Comparison of ENCODE assay signal across 8 cellular contexts in the genomic region with DNA sequence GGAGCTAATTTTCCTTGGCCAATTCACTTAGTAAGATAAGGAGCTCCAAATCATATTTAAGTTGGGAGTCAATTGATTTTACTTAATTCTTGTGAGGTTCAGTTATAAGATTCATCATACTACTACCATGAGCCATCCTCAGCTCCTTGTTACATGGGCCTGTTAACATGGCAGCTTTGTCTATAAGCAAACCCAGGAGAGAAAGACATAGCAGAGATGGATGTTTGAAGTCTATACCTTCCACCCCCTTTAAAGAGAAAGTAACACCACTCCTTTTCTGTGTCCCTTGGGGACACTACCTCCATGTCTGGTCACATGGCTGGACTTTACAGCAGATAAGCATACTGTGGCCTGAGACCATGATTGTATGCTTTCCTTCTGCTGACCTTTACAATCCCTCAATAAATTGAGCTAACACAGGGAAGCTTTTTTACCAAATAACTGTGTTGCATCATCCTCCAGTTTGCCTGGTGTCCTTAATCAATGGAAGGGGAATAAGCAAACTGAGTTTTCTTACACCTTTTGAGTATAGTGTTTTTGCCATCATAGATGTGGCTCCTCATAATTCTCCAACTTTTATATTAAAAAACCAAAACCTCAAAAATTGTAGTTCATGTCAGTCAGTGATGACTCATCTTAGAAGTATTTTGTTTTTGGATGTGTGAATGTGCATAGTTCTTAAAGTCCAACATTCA. TPM values are rescaled to one million over a fixed set of nuclear protein-coding genes. Genes with fewer than 3 reads are reported as not detected.
DNase-seq lines count a peak whose midpoint lies in the region; ATAC-seq, FAIRE-seq and TF ChIP-seq lines count a peak whose summit lies in the region.

No MANE protein-coding gene starts in this region.

- FAIRE-seq in GM19239 (lab: Jason Lieb, UNC), result no peak

- no peak overlapping the region for H4K91ac ChIP-seq in trophoblast cell (ENCODE audit: low read depth, low read length)

- peaks cover 90% of the 10 kb centered on the region for H4K20me1 ChIP-seq in PC-9 (ENCODE audit: insufficient read depth)

- H3K36me3 Mint-ChIP-seq in effector memory CD8-positive, alpha-beta T cell (ENCODE audit: insufficient read depth), result peaks cover 90% of the 10 kb centered on the region
- peaks cover 62% of the 10 kb centered on the region for H3K36me3 Mint-ChIP-seq in glutamatergic neuron (ENCODE audit: unreplicated experiment)

- H3K79me1 ChIP-seq in trophoblast cell (ENCODE audit: low read length), result no peaks in the 10 kb centered on the region

- peak; percentile 26 for TF ChIP-seq POLR2A in GM15510 (IDR thresholded peaks at IDR 0.05; ENCODE audit: borderline replicate concordance, extremely low read depth, insufficient read length)

- no peak overlapping the region for H2AFZ ChIP-seq in PC-9
- H2AFZ ChIP-seq in trophoblast cell (ENCODE audit: insufficient read depth, low read length, poor library complexity), result no peak overlapping the region

- peak in 1 of 2 experiments; percentile 73 for DNase-seq in PC-9
- DNase-seq in effector memory CD8-positive, alpha-beta T cell, result no peak
- peak in 1 of 2 donors; percentile 42 for DNase-seq in trophoblast cell
- DNase-seq in glutamatergic neuron, result no peak
- no peak for DNase-seq in GM19239 (ENCODE audit: insufficient read length, low spot score)

- H3K9ac ChIP-seq in trophoblast cell (ENCODE audit: low read length), result no peak overlapping the region

- H3K27ac ChIP-seq in PC-9 (peak overlapping the region; percentile 82), trophoblast cell (ENCODE audit: low read depth, low read length) (peak overlapping the region; percentile 36)

- TF ChIP-seq CTCF in PC-9 (conservative IDR thresholded peaks at IDR 0.05), result no peak
- TF ChIP-seq CTCF in glutamatergic neuron (IDR thresholded peaks at IDR 0.05; ENCODE audit: partially characterized antibody, unreplicated experiment), result no peak

- peak overlapping the region; percentile 89 to 94 for H3K27ac Mint-ChIP-seq in effector memory CD8-positive, alpha-beta T cell
- no peak overlapping the region for H3K27ac Mint-ChIP-seq in glutamatergic neuron (ENCODE audit: unreplicated experiment)

- intact Hi-C loops in PC-9 (cut with micrococcal nuclease; ENCODE audit: unreplicated experiment), result loop anchor here (2.0 kb wide), 1 partner anchor 19 kb away; no protein-coding TSS in a partner anchor

- no peak overlapping the region for H4K12ac ChIP-seq in trophoblast cell (ENCODE audit: low read depth, low read length)

- H2BK120ac ChIP-seq in trophoblast cell (ENCODE audit: insufficient read depth, low read length, poor library complexity), result no peak overlapping the region

- H3K4me2 ChIP-seq in PC-9 (peak overlapping the region; percentile 92), trophoblast cell (ENCODE audit: low read length) (no peak overlapping the region)

- H3K4ac ChIP-seq in trophoblast cell (ENCODE audit: low read depth, low read length), result no peak overlapping the region

- H2BK12ac ChIP-seq in trophoblast cell (ENCODE audit: low read length), result no peak overlapping the region

- peaks cover 11 to 37% of the 10 kb centered on the region in 2 donors for H3K9me3 Mint-ChIP-seq in effector memory CD8-positive, alpha-beta T cell
- H3K9me3 Mint-ChIP-seq in glutamatergic neuron (ENCODE audit: unreplicated experiment), result peaks cover 24% of the 10 kb centered on the region

- peaks cover 38 to 44% of the 10 kb centered on the region in 2 donors for H3K4me1 Mint-ChIP-seq in effector memory CD8-positive, alpha-beta T cell (ENCODE audit: low read depth in 2 of 2)
- H3K4me1 Mint-ChIP-seq in glutamatergic neuron (ENCODE audit: low read depth, unreplicated experiment), result peaks cover 15% of the 10 kb centered on the region

- H3K14ac ChIP-seq in trophoblast cell (ENCODE audit: low read length), result no peak overlapping the region

- peaks cover 46% of the 10 kb centered on the region for H3K9me3 ChIP-seq in PC-9 (ENCODE audit: insufficient read depth, low read depth)
- peaks cover 8% of the 10 kb centered on the region for H3K9me3 ChIP-seq in trophoblast cell (ENCODE audit: insufficient read depth, low read depth, low read length)

- POLR2A ChIA-PET in PC-9 (lab: Charles Lee; ENCODE audit: unreplicated experiment), result interaction anchor here (0.7 kb wide), 2 partner anchors 18 to 33 kb away, joined by 5 to 6 read pairs; no protein-coding TSS in a partner anchor

- CTCF ChIA-PET in PC-9 (lab: Charles Lee), result interaction anchor here (0.6 to 0.7 kb wide), 2 partner anchors 20 to 41 kb away, joined by 3 to 4 read pairs; no protein-coding TSS in a partner anchor

- H3K79me2 ChIP-seq in PC-9 (ENCODE audit: low read depth), result peaks cover 61% of the 10 kb centered on the region
- H3K79me2 ChIP-seq in trophoblast cell (ENCODE audit: control insufficient read depth, insufficient read depth, low read length, poor library complexity), result peaks cover under 1% of the 10 kb centered on the region

- H3K27me3 Mint-ChIP-seq in effector memory CD8-positive, alpha-beta T cell, result no peaks in the 10 kb centered on the region
- H3K27me3 Mint-ChIP-seq in glutamatergic neuron (ENCODE audit: unreplicated experiment), result peaks cover 6% of the 10 kb centered on the region

- BruUV-seq in PC-9 (replicated peaks; lab: Mats Ljungman, UMichigan), result no TSS peak

- H3K23ac ChIP-seq in trophoblast cell (ENCODE audit: low read length), result no peak overlapping the region

- H3K27me3 ChIP-seq in PC-9 (ENCODE audit: insufficient read depth, low read depth), result peaks cover 5% of the 10 kb centered on the region; the same call in 1 of the 2 replicates
- no peaks in the 10 kb centered on the region for H3K27me3 ChIP-seq in trophoblast cell (ENCODE audit: insufficient read depth, low read length)

- no peak overlapping the region for H2AK5ac ChIP-seq in trophoblast cell (ENCODE audit: low read length)

- ATAC-seq in effector memory CD8-positive, alpha-beta T cell (replicated peaks), result no peak
- no peak for ATAC-seq in HG03159 (IDR thresholded peaks at IDR 0.05; ENCODE audit: unreplicated experiment)
- no peak for ATAC-seq in HG02678 (IDR thresholded peaks at IDR 0.05; ENCODE audit: unreplicated experiment)

- H3F3A ChIP-seq in PC-9 (ENCODE audit: insufficient read depth, low read depth), result peaks cover 100% of the 10 kb centered on the region

- H3K4me1 ChIP-seq in PC-9 (replicated peaks; ENCODE audit: insufficient read depth), result peaks cover 67% of the 10 kb centered on the region
- H3K4me1 ChIP-seq in trophoblast cell (ENCODE audit: control insufficient read depth in 1 of 2, insufficient read depth in 2 of 2, low read length in 2 of 2), result peaks cover 14 to 18% of the 10 kb centered on the region in 2 experiments

- H3K4me3 Mint-ChIP-seq in effector memory CD8-positive, alpha-beta T cell, result peak overlapping the region in 1 of 2 donors; percentile 29
- no peak overlapping the region for H3K4me3 Mint-ChIP-seq in glutamatergic neuron (ENCODE audit: unreplicated experiment)

- H3K4me3 ChIP-seq in PC-9, result peak overlapping the region; percentile 9; the same call in 1 of the 2 replicates
- H3K4me3 ChIP-seq in trophoblast cell (ENCODE audit: low read depth, low read length), result no peak overlapping the region

- H2BK5ac ChIP-seq in trophoblast cell (ENCODE audit: low read depth, low read length, poor library complexity), result no peak overlapping the region

- peaks cover 80% of the 10 kb centered on the region for H3K36me3 ChIP-seq in PC-9 (ENCODE audit: low read depth)
- peaks cover 38 to 70% of the 10 kb centered on the region in 2 experiments for H3K36me3 ChIP-seq in trophoblast cell (ENCODE audit: control insufficient read depth in 1 of 2, insufficient read depth in 2 of 2, low read length in 2 of 2)

- H3K18ac ChIP-seq in trophoblast cell (ENCODE audit: low read length), result no peak overlapping the region

- no peak overlapping the region for H4K8ac ChIP-seq in trophoblast cell (ENCODE audit: low read depth, low read length)

- H3K9me2 ChIP-seq in PC-9 (ENCODE audit: insufficient read depth), result no peaks in the 10 kb centered on the region

RNA-seq across cellular contexts. Expression of gene ZNFX1, which starts 9.8 kb away (rescaled TPM):
- 24.1 and 29.7 TPM in 2 replicates for total RNA-seq in PC-9 (2021)
- 6.3 TPM in 2 replicates for polyA plus RNA-seq in trophoblast cell (2013)
- 11.8 TPM for total RNA-seq in glutamatergic neuron (ENCODE audit: unreplicated experiment)
